Comparison of ENCODE assay signal across 8 cellular contexts in genomic region chr6:158008894-158009891, GRCh38.
DNase-seq lines count a peak whose midpoint lies in the region; ATAC-seq and TF ChIP-seq lines count a peak whose summit lies in the region.

No MANE protein-coding gene starts in this region.

- no peaks in the 10 kb centered on the region for H3K27me3 Mint-ChIP-seq in nephron progenitor cell (ENCODE audit: low read depth, poor library complexity)

- DNase-seq in activated CD8-positive, alpha-beta memory T cell treated with anti-CD3 and anti-CD28 coated beads, Interleukin-2, amount 50 U/mL, for 48 hours: peak; percentile 67
- no peak for DNase-seq in activated CD8-positive, alpha-beta memory T cell treated with anti-CD3 and anti-CD28 coated beads, Interleukin-2, amount 50 U/mL, for 4 hours
- DNase-seq in effector memory CD4-positive, alpha-beta T cell: peak in 2 of 3 donors; percentile 18
- DNase-seq in nephron progenitor cell (no peak), islet precursor cell (no peak), NCI-H748 treated with DMSO at 0.1 percent for 48 hours (lab: John Stamatoyannopoulos, UW) (no peak)

- peaks cover 10% of the 10 kb centered on the region for H3K36me3 Mint-ChIP-seq in nephron progenitor cell (ENCODE audit: low read depth)

- peak overlapping the region; percentile 90 for H3K27ac ChIP-seq in VCaP
- peak overlapping the region; percentile 43 for H3K27ac ChIP-seq in effector memory CD4-positive, alpha-beta T cell (ENCODE audit: insufficient read depth, low read length, poor library complexity, severe bottlenecking)

- peaks cover 34% of the 10 kb centered on the region for H3K4me1 Mint-ChIP-seq in nephron progenitor cell

- ATAC-seq in GM21528 (IDR thresholded peaks at IDR 0.05; ENCODE audit: low FRiP score, unreplicated experiment): no peak

- H3K4me3 Mint-ChIP-seq in nephron progenitor cell: no peak overlapping the region

- no peak for TF ChIP-seq CTCF in VCaP (conservative IDR thresholded peaks at IDR 0.05)
- TF ChIP-seq CTCF in nephron progenitor cell (IDR thresholded peaks at IDR 0.05): no peak

- no peaks in the 10 kb centered on the region for H3K36me3 ChIP-seq in effector memory CD4-positive, alpha-beta T cell (ENCODE audit: control insufficient read depth, insufficient read depth, low read length)

- peak overlapping the region; percentile 77 for H3K27ac Mint-ChIP-seq in nephron progenitor cell

- H3K9me3 ChIP-seq in effector memory CD4-positive, alpha-beta T cell (ENCODE audit: control insufficient read depth, low read length): no peaks in the 10 kb centered on the region

- H3K4me1 ChIP-seq in effector memory CD4-positive, alpha-beta T cell (ENCODE audit: control insufficient read depth, insufficient read depth, low read length, poor library complexity, severe bottlenecking): peaks cover 38% of the 10 kb centered on the region

- peaks cover 13% of the 10 kb centered on the region for H3K9me3 Mint-ChIP-seq in nephron progenitor cell

- H3K27me3 ChIP-seq in effector memory CD4-positive, alpha-beta T cell (replicated peaks; ENCODE audit: control insufficient read depth, insufficient read depth, low read length, poor library complexity, severe bottlenecking): no peaks in the 10 kb centered on the region

- peak overlapping the region; percentile 51 for H3K4me3 ChIP-seq in effector memory CD4-positive, alpha-beta T cell (ENCODE audit: insufficient read depth, low read depth, low read length, poor library complexity, severe bottlenecking)

Comparison
In these comparisons a context has a peak if more than half of its experiments do, and no peak if none do; other contexts are left out.
1. DNase-seq: peak in activated CD8-positive, alpha-beta memory T cell treated with anti-CD3 and anti-CD28 coated beads, Interleukin-2, amount 50 U/mL, for 48 hours (single experiment) and effector memory CD4-positive, alpha-beta T cell (2 of 3); none in activated CD8-positive, alpha-beta memory T cell treated with anti-CD3 and anti-CD28 coated beads, Interleukin-2, amount 50 U/mL, for 4 hours (single experiment), nephron progenitor cell (single experiment), islet precursor cell (single experiment) and NCI-H748 treated with DMSO at 0.1 percent for 48 hours (single experiment).